ENCODE assay signal across 7 cellular contexts in the genomic region with DNA sequence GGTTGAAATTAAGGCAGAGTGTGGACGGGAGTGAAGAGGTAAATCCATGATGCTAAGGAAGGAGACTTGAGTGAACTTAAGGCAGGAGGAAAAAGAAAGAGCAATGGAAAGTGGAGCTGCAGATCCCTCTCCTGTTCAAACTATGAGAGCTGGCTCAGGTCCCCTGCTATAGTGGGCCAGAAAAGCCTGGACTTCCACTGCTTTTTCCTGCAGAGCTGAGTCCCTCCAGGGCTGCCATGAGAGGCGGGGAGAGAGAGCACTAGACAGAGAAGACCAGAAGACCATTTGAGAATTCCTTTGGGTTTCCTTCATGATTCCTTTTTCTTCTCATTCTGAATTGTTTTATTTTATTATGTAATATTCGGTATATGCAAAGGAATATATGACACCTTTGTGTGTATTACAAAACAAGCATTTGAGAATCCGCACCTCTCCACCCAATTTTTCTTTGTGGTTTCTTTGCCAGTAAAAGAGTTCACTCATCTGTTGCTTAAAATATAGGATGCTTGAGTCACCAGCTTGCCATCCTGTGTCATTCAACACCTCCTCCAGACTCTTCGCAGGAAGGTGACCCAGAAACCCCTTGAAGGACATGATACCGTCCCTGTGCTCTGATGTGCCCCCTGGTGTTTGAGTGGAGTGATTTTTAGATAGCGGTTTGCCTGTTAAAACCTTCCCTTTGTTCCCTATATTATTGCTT. TPM values are rescaled to one million over a fixed set of nuclear protein-coding genes. Genes with fewer than 3 reads are reported as not detected.
DNase-seq lines count a peak whose midpoint lies in the region; ATAC-seq, FAIRE-seq and TF ChIP-seq lines count a peak whose summit lies in the region.

No MANE protein-coding gene starts in this region.

- TF ChIP-seq POLR2A in GM12891 (IDR thresholded peaks at IDR 0.05; ENCODE audit: low read depth, low read length), result no peak
- no peak for TF ChIP-seq POLR2A in lower leg skin (IDR thresholded peaks at IDR 0.05)

- H3K9me3 Mint-ChIP-seq in memory B cell, result no peaks in the 10 kb centered on the region

- peak overlapping the region; percentile 91 for H3K27ac Mint-ChIP-seq in memory B cell

- TF ChIP-seq CTCF in lower leg skin (IDR thresholded peaks at IDR 0.05), result no peak

- peaks cover 7% of the 10 kb centered on the region for H3K36me3 Mint-ChIP-seq in memory B cell

- no peak overlapping the region for H3K4me3 ChIP-seq in lower leg skin (ENCODE audit: low read depth, poor library complexity, severe bottlenecking)

- H3K4me1 Mint-ChIP-seq in memory B cell, result peaks cover 42% of the 10 kb centered on the region

- 66 to 75% methylated on average over 7 of the region's 7 CpGs for WGBS in lower leg skin, 2 donors

- peak overlapping the region; percentile 45 for H3K4me3 Mint-ChIP-seq in memory B cell

- no peaks in the 10 kb centered on the region for H3K27me3 Mint-ChIP-seq in memory B cell

- DNase-seq in GM12891 (ENCODE audit: insufficient read length, low spot score) (no peak), NCI-H187 treated with DMSO at 0.1 percent for 48 hours (lab: John Stamatoyannopoulos, UW) (peak; percentile 16), dedifferentiated amniotic fluid mesenchymal stem cell (ENCODE audit: extremely low spot score) (peak; percentile 37), memory B cell (ENCODE audit: low spot score in 2 of 2) (peak; percentile 41 to 50), lower leg skin (ENCODE audit: low spot score in 2 of 2) (no peak)
- peak; percentile 84 to 86 for DNase-seq in activated CD4-positive, alpha-beta T cell treated with anti-CD3 and anti-CD28 coated beads for 4 hours
- DNase-seq in stimulated activated CD8-positive, alpha-beta memory T cell treated with anti-CD3 and anti-CD28 coated beads, Interleukin-4, amount 100 ng/mL, for 4 hours (ENCODE audit: low read depth in 2 of 2, low spot score in 1 of 2), result peak; percentile 48 to 64

- intact Hi-C loops in lower leg skin (cut with DNase I; ENCODE audit: low total_unique reads), result no loop called here

- peak; percentile 89 for FAIRE-seq in GM12891 (lab: Jason Lieb, UNC)

- ATAC-seq in memory B cell (ENCODE audit: low read depth), result peak; percentile 55

TF ChIP-seq in GM12891, 5 proteins besides CTCF, POLR2A, EP300 and RAD21:
- TF ChIP-seq TAF1 (IDR thresholded peaks at IDR 0.05; ENCODE audit: low read depth, low read length) (no peak), POLR2AphosphoS5 (IDR thresholded peaks at IDR 0.05; ENCODE audit: low read depth, low read length) (no peak), SPI1 (IDR thresholded peaks at IDR 0.05; ENCODE audit: low read depth, low read length) (no peak), PAX5 (IDR thresholded peaks at IDR 0.05; ENCODE audit: insufficient read depth, low read length, severe bottlenecking) (no peak), POU2F2 (IDR thresholded peaks at IDR 0.05; ENCODE audit: low read depth, low read length) (no peak)

RNA-seq across cellular contexts. Expression of gene SREBF2, which starts 24.4 kb away (rescaled TPM):
- polyA plus RNA-seq in GM12891 (2012; ENCODE audit: low read depth, missing spikeins), result 92.2 TPM
- total RNA-seq in lower leg skin, result 100 to 1,000 TPM in 2 of 4 donors, 10 to 100 TPM in 2; 91.1 to 122 (median 96.2) TPM

RNA-seq across cellular contexts. Expression of gene CCDC134, which starts 56.8 kb away (rescaled TPM):
- polyA plus RNA-seq in GM12891 (2012; ENCODE audit: low read depth, missing spikeins), result 3.8 TPM
- 10 to 100 TPM; 12.2 to 15.4 (median 13.1) TPM for total RNA-seq in lower leg skin

RNA-seq across cellular contexts. Expression of gene SHISA8, which starts 57.6 kb away (rescaled TPM):
- 3.2 TPM for polyA plus RNA-seq in GM12891 (2012; ENCODE audit: low read depth, missing spikeins)
- 1 to 10 TPM in 2 of 4 donors, under 1 TPM in 2; 0.46 to 2.0 (median 1.0) TPM for total RNA-seq in lower leg skin

Comparison
In these comparisons a context has a peak if more than half of its experiments do, and no peak if none do; other contexts are left out.
1. DNase-seq: peak in NCI-H187 treated with DMSO at 0.1 percent for 48 hours (single experiment), activated CD4-positive, alpha-beta T cell treated with anti-CD3 and anti-CD28 coated beads for 4 hours (2 of 2), dedifferentiated amniotic fluid mesenchymal stem cell (single experiment), memory B cell (2 of 2) and stimulated activated CD8-positive, alpha-beta memory T cell treated with anti-CD3 and anti-CD28 coated beads, Interleukin-4, amount 100 ng/mL, for 4 hours (2 of 2); none in GM12891 (single experiment) and lower leg skin (0 of 2).